28 cellular contexts compared by ENCODE assay signal in the genomic region with DNA sequence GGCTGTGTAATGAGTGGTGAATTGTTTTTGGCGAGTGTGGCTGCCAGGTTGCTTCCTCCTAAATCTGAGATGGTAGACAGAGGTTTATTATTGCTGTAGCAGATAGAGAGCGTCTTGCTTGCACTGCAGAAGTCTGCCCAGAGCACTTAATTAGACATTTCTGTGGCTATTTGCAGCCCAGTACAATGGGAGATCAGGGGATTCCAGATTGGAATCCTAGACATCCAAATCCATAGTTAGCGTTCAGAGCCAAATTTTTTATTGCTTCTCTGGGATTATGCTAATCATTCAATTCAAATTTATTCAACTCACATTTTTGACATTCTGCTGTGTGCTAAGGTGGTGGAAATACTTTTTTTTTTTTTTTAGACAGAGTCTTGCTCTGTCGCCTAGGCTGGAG. TPM values are rescaled to one million over a fixed set of nuclear protein-coding genes. Genes with fewer than 3 reads are reported as not detected.
"Had no signal": no experiment of that assay in that cellular context is flagged by ENCODE, and none has a peak within 500 bp of the region (broad histone marks: within the 10 kb centered on the region; RNA-seq: fewer than 3 reads in every experiment).

No MANE protein-coding gene starts in this region.

- H2AFZ ChIP-seq: hepatocyte, neural progenitor cell, parathyroid adenoma had no signal

- H3K4me2 ChIP-seq: hepatocyte, neural progenitor cell had no signal

- ATAC-seq: left cardiac atrium; left lobe of liver; lower lobe of right lung; naive thymus-derived CD8-positive, alpha-beta T cell; psoas muscle; right lobe of liver; stimulated activated naive B cell treated with anti-CD40 and anti-IgM and Interleukin-4, amounts not matched to agents 10 μg/mL and 1 μg/mL and 100 μg/mL, for 72 hours; stimulated activated naive CD8-positive, alpha-beta T cell treated with anti-CD3 and anti-CD28 coated beads, Interleukin-15, Interleukin-2, amounts not matched to agents 100 U/mL and 50 U/mL, for 24 hours had no signal

- DNase-seq: kidney glomerular epithelial cell; left cardiac atrium; lower lobe of right lung; mammary epithelial cell; mesenchymal stem cell; naive thymus-derived CD8-positive, alpha-beta T cell; occipital lobe; psoas muscle; right lobe of liver; stimulated activated CD4-positive, alpha-beta T cell treated with anti-CD3 and anti-CD28 coated beads, Interleukin-12 subunit alpha, Interleukin-12 subunit beta, amount 100 ng/mL, for 4 hours; stimulated activated CD4-positive, alpha-beta T cell treated with anti-CD3 and anti-CD28 coated beads, Interleukin-15, amount 100 ng/mL, for 24 hours; stimulated activated CD4-positive, alpha-beta T cell treated with anti-CD3 and anti-CD28 coated beads, Interleukin-2, amount 100 ng/mL, for 24 hours; stimulated activated CD4-positive, alpha-beta T cell treated with anti-CD3 and anti-CD28 coated beads, Interleukin-4, amount 100 ng/mL, for 1 hour; stimulated activated naive B cell treated with anti-CD40 and anti-IgM and Interleukin-4, amounts not matched to agents 10 μg/mL and 1 μg/mL and 100 μg/mL, for 72 hours; stimulated activated naive CD8-positive, alpha-beta T cell treated with anti-CD3 and anti-CD28 coated beads, Interleukin-15, Interleukin-2, amounts not matched to agents 100 U/mL and 50 U/mL, for 24 hours; stomach; testis; thyroid gland; transverse colon; upper lobe of left lung had no signal

- H3K79me2 ChIP-seq: parathyroid adenoma had no signal

- H3K9ac ChIP-seq: neural progenitor cell, parathyroid adenoma had no signal

- H3K27me3 ChIP-seq: hepatocyte, neural progenitor cell, neutrophil, right atrium auricular region, right lobe of liver, stomach, testis, thyroid gland, transverse colon, upper lobe of left lung, vagina had no signal

- H3K9me3 ChIP-seq: lower lobe of right lung, neutrophil, psoas muscle, right atrium auricular region, right lobe of liver, stomach, testis, thyroid gland, transverse colon, upper lobe of left lung, vagina had no signal

- H3K27ac ChIP-seq: hepatocyte, lower lobe of right lung, neural progenitor cell, neutrophil, parathyroid adenoma, psoas muscle, right atrium auricular region, right lobe of liver, skin epidermis, stomach, testis, thyroid gland, transverse colon, upper lobe of left lung, vagina had no signal

- H3K4me3 ChIP-seq: hepatocyte, lower lobe of right lung, neural progenitor cell, psoas muscle, right atrium auricular region, right lobe of liver, skin epidermis, stomach, testis, thyroid gland, transverse colon, upper lobe of left lung, vagina had no signal

- H3K36me3 ChIP-seq: lower lobe of right lung, neural progenitor cell, neutrophil, right atrium auricular region, right lobe of liver, stomach, thyroid gland, transverse colon, upper lobe of left lung, vagina had no signal

- H3K4me1 ChIP-seq: lower lobe of right lung, parathyroid adenoma, psoas muscle, right atrium auricular region, right lobe of liver, testis, transverse colon, upper lobe of left lung, vagina had no signal

RNA-seq across cellular contexts. Expression of gene KIF26B, which starts 30.0 kb away (rescaled TPM):
- polyA plus RNA-seq: naive thymus-derived CD8-positive, alpha-beta T cell had no signal
